ENCODE assay signal across 8 cellular contexts in the genomic region with DNA sequence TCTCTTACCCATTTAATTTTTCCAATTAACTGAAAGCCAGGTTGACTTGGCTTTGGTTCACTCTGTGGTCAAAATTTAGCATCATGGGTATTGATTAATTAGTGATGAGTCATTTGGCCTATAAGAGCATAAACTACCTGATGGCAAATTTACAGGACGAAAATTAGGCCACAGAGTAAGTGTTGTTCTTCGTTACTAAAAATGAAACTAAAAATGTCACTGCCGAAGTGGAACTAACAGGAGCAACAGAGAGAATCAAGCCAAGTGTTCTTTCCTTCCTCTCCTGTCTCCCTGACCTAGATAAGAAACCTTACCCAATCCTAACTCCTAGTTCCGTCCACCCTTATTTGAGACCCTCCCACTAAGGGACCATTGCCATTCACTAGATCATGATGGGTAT.
DNase-seq lines count a peak whose midpoint lies in the region; ATAC-seq and TF ChIP-seq lines count a peak whose summit lies in the region.

No MANE protein-coding gene starts in this region.

- intact Hi-C loops in ascending aorta (cut with DNase I): no loop called here
- intact Hi-C loops in naive thymus-derived CD4-positive, alpha-beta T cell (cut with micrococcal nuclease): no loop called here
- intact Hi-C loops in vagina (cut with DNase I): no loop called here

- H3K4me3 ChIP-seq in HL-60 (replicated peaks; ENCODE audit: insufficient read depth, low read length) (peak overlapping the region; percentile 17), ascending aorta (peak overlapping the region; percentile 27 to 30), vagina (no peak overlapping the region)
- H3K4me3 ChIP-seq in naive thymus-derived CD4-positive, alpha-beta T cell (ENCODE audit: low read length): peak overlapping the region; percentile 24

- ATAC-seq in GM21390 (IDR thresholded peaks at IDR 0.05; ENCODE audit: unreplicated experiment): peak; percentile 91
- peak; percentile 62 for ATAC-seq in naive thymus-derived CD4-positive, alpha-beta T cell

- TF ChIP-seq POLR2A in vagina (IDR thresholded peaks at IDR 0.05): no peak

- no peaks in the 10 kb centered on the region for H3K9me3 Mint-ChIP-seq in naive thymus-derived CD4-positive, alpha-beta T cell

- no peaks in the 10 kb centered on the region for H3K36me3 Mint-ChIP-seq in naive thymus-derived CD4-positive, alpha-beta T cell

- H3K9me3 ChIP-seq in ascending aorta (no peaks in the 10 kb centered on the region), vagina (no peaks in the 10 kb centered on the region)
- H3K9me3 ChIP-seq in naive thymus-derived CD4-positive, alpha-beta T cell (ENCODE audit: control insufficient read depth in 2 of 3, low read length in 3 of 3): no peaks in the 10 kb centered on the region

- in situ Hi-C loops in G401 (cut with HindIII; ENCODE audit: low sequenced_read_pairs): no loop called here

- peaks cover 20 to 34% (median 27%) of the 10 kb centered on the region in 7 donors for H3K4me1 Mint-ChIP-seq in naive thymus-derived CD4-positive, alpha-beta T cell

- H3K27ac Mint-ChIP-seq in naive thymus-derived CD4-positive, alpha-beta T cell: peak overlapping the region in 8 of 9 donors; percentile 21 to 81 (median 55)

- H3K36me3 ChIP-seq in ascending aorta (no peaks in the 10 kb centered on the region), vagina (no peaks in the 10 kb centered on the region)
- no peaks in the 10 kb centered on the region for H3K36me3 ChIP-seq in naive thymus-derived CD4-positive, alpha-beta T cell (ENCODE audit: control insufficient read depth in 2 of 3, insufficient read depth in 3 of 3, low read length in 3 of 3)

- peaks cover 0 to 13% (median 0%) of the 10 kb centered on the region in 5 donors for H3K27me3 Mint-ChIP-seq in naive thymus-derived CD4-positive, alpha-beta T cell

- CTCF ChIA-PET in naive thymus-derived CD4-positive, alpha-beta T cell (lab: Charles Lee): no interaction called here

- H3K4me3 Mint-ChIP-seq in naive thymus-derived CD4-positive, alpha-beta T cell: peak overlapping the region; percentile 57 to 88 (median 82)

- H3K27me3 ChIP-seq in HL-60 (ENCODE audit: insufficient read depth, poor library complexity, severe bottlenecking) (no peaks in the 10 kb centered on the region), ascending aorta (no peaks in the 10 kb centered on the region), vagina (no peaks in the 10 kb centered on the region)
- H3K27me3 ChIP-seq in naive thymus-derived CD4-positive, alpha-beta T cell (ENCODE audit: control insufficient read depth in 2 of 2, insufficient read depth in 2 of 2, low read length in 2 of 2): no peaks in the 10 kb centered on the region

- peak; percentile 84 for DNase-seq in G401 (ENCODE audit: low spot score)
- DNase-seq in HL-60 (ENCODE audit: low read depth in 1 of 2, low spot score in 1 of 2): no peak
- DNase-seq in ascending aorta (ENCODE audit: low spot score in 2 of 2): no peak
- DNase-seq in naive thymus-derived CD4-positive, alpha-beta T cell: peak in 1 of 9 donors; percentile 16
- no peak for DNase-seq in vagina (ENCODE audit: extremely low spot score in 2 of 2)
- DNase-seq in iPS-NIHi11 (ENCODE audit: low spot score): no peak
- DNase-seq in RKO (ENCODE audit: low spot score): no peak

- H3K4me1 ChIP-seq in ascending aorta (no peaks in the 10 kb centered on the region), vagina (no peaks in the 10 kb centered on the region)
- peaks cover 5 to 13% of the 10 kb centered on the region in 2 donors for H3K4me1 ChIP-seq in naive thymus-derived CD4-positive, alpha-beta T cell (ENCODE audit: control insufficient read depth in 2 of 2, insufficient read depth in 2 of 2, low read length in 2 of 2)

- H3K27ac ChIP-seq in HL-60 (replicated peaks) (peak overlapping the region; percentile 57), ascending aorta (no peak overlapping the region), vagina (no peak overlapping the region)
- no peak overlapping the region for H3K27ac ChIP-seq in naive thymus-derived CD4-positive, alpha-beta T cell (ENCODE audit: low read depth, low read length)

- TF ChIP-seq CTCF in HL-60 (IDR thresholded peaks at IDR 0.05; ENCODE audit: insufficient read depth, low read length) (no peak), ascending aorta (IDR thresholded peaks at IDR 0.05) (no peak), vagina (IDR thresholded peaks at IDR 0.05) (no peak)

- POLR2A ChIA-PET in naive thymus-derived CD4-positive, alpha-beta T cell (lab: Charles Lee): no interaction called here

Comparison
In these comparisons a context has a peak if more than half of its experiments do, and no peak if none do; other contexts are left out.
1. H3K4me3 ChIP-seq: peak in HL-60 (single experiment), ascending aorta (2 of 2) and naive thymus-derived CD4-positive, alpha-beta T cell (single experiment); none in vagina (0 of 2).